Comparison of ENCODE assay signal across 9 cellular contexts in genomic region chr14:74257078-74257987, GRCh38. TPM values are rescaled to one million over a fixed set of nuclear protein-coding genes. Genes with fewer than 3 reads are reported as not detected.
A peak's percentile ranks its signal among the peaks of the same experiment; 100 is the strongest.
DNase-seq lines count a peak whose midpoint lies in the region; ATAC-seq and TF ChIP-seq lines count a peak whose summit lies in the region.
"Had no signal": no experiment of that assay in that cellular context is flagged by ENCODE, and none has a peak within 500 bp of the region (broad histone marks: within the 10 kb centered on the region; RNA-seq: fewer than 3 reads in every experiment).

No MANE protein-coding gene starts in this region.

- H3K36me3 ChIP-seq in CD4-positive, CD25-positive, alpha-beta regulatory T cell (ENCODE audit: control insufficient read depth, insufficient read depth, low read length), result no peaks in the 10 kb centered on the region
- H3K36me3 ChIP-seq in GM23338 (ENCODE audit: insufficient read depth) (no peaks in the 10 kb centered on the region), right lobe of liver (no peaks in the 10 kb centered on the region)

- H3K27ac ChIP-seq in CD4-positive, CD25-positive, alpha-beta regulatory T cell (ENCODE audit: insufficient read depth, low read length, poor library complexity, severe bottlenecking), result no peak overlapping the region
- H3K27ac ChIP-seq in GM23338 (ENCODE audit: low read depth) (no peak overlapping the region), right lobe of liver (no peak overlapping the region)

- H3K27me3 Mint-ChIP-seq in CD4-positive, CD25-positive, alpha-beta regulatory T cell, result peaks cover 52% of the 10 kb centered on the region
- H3K27me3 Mint-ChIP-seq in GM23338 (ENCODE audit: insufficient read depth, low read depth, poor library complexity) (peaks cover 31% of the 10 kb centered on the region), chondrocyte (ENCODE audit: low read depth) (peaks cover 16% of the 10 kb centered on the region)

- H3K4me1 ChIP-seq in CD4-positive, CD25-positive, alpha-beta regulatory T cell (ENCODE audit: control insufficient read depth, insufficient read depth, low read length, poor library complexity, severe bottlenecking), result peaks cover 14% of the 10 kb centered on the region
- H3K4me1 ChIP-seq in GM23338 (ENCODE audit: insufficient read depth) (no peaks in the 10 kb centered on the region), right lobe of liver (peaks cover 0 to 14% (median 4%) of the 10 kb centered on the region in 4 donors)

- H2AFZ ChIP-seq in GM23338, result peak overlapping the region; percentile 99

- H3K4me3 ChIP-seq in CD4-positive, CD25-positive, alpha-beta regulatory T cell (ENCODE audit: low read depth, low read length), result peak overlapping the region; percentile 69
- peak overlapping the region; percentile 93 for H3K4me3 ChIP-seq in GM23338
- H3K4me3 ChIP-seq in right lobe of liver, result peak overlapping the region; percentile 47 to 60 (median 53)

- DNase-seq in CD4-positive, CD25-positive, alpha-beta regulatory T cell, result peak; percentile 45 to 63 (median 61)
- DNase-seq in GM23338 (ENCODE audit: low spot score) (peak; percentile 78), NCI-H146 (lab: John Stamatoyannopoulos, UW) (peak; percentile 45), chondrocyte (ENCODE audit: low spot score) (no peak), right lobe of liver (peak in 2 of 3 donors; percentile 49 to 69), NCI-H1436 treated with DMSO at 0.1 percent for 48 hours (lab: John Stamatoyannopoulos, UW) (no peak)
- DNase-seq in activated CD4-positive, CD25-positive, alpha-beta regulatory T cell treated with anti-CD3 and anti-CD28 coated beads, Interleukin-2, amount 50 U/mL, for 72 hours, result peak; percentile 76
- DNase-seq in stimulated activated CD4-positive, alpha-beta T cell treated with anti-CD3 and anti-CD28 coated beads, Interleukin-4, amount 100 ng/mL, for 24 hours, result peak; percentile 54

- H4K20me1 ChIP-seq in GM23338 (replicated peaks; ENCODE audit: insufficient read depth), result no peaks in the 10 kb centered on the region

- H3K36me3 Mint-ChIP-seq in CD4-positive, CD25-positive, alpha-beta regulatory T cell, result no peaks in the 10 kb centered on the region
- no peaks in the 10 kb centered on the region for H3K36me3 Mint-ChIP-seq in GM23338 (ENCODE audit: low read depth)
- H3K36me3 Mint-ChIP-seq in chondrocyte (ENCODE audit: low read depth), result no peaks in the 10 kb centered on the region

- H3K4me1 Mint-ChIP-seq in CD4-positive, CD25-positive, alpha-beta regulatory T cell, result peaks cover 0 to 14% (median 3%) of the 10 kb centered on the region in 4 donors
- H3K4me1 Mint-ChIP-seq in GM23338, result 0 out of 3 replicates have a peak, but pooled peaks cover 3% of the 10 kb centered on the region
- H3K4me1 Mint-ChIP-seq in chondrocyte (ENCODE audit: low read depth), result no peaks in the 10 kb centered on the region

- intact Hi-C loops in right lobe of liver (cut with DNase I), result no loop called here

- no peaks in the 10 kb centered on the region for H3K27me3 ChIP-seq in CD4-positive, CD25-positive, alpha-beta regulatory T cell (ENCODE audit: control insufficient read depth, insufficient read depth, low read length)
- H3K27me3 ChIP-seq in GM23338 (ENCODE audit: insufficient read depth) (peaks cover 28% of the 10 kb centered on the region), right lobe of liver (no peaks in the 10 kb centered on the region)

- H3K4me2 ChIP-seq in GM23338, result peak overlapping the region; percentile 99

- TF ChIP-seq CTCF in GM23338 (conservative IDR thresholded peaks at IDR 0.05; ENCODE audit: low read depth in 2 of 2) (peak; percentile 72 to 76), chondrocyte (IDR thresholded peaks at IDR 0.05) (peak; percentile 99), right lobe of liver (IDR thresholded peaks at IDR 0.05) (peak; percentile 82 to 98 (median 98))

- H3K9me3 Mint-ChIP-seq in CD4-positive, CD25-positive, alpha-beta regulatory T cell, result peaks cover 0 to under 1% (median 0%) of the 10 kb centered on the region in 7 donors
- no peaks in the 10 kb centered on the region; the same call in 2 of the 3 replicates for H3K9me3 Mint-ChIP-seq in GM23338
- H3K9me3 Mint-ChIP-seq in chondrocyte (ENCODE audit: low read depth), result no peaks in the 10 kb centered on the region

- 1% methylated on average over 15 of the region's 72 CpGs for WGBS in right lobe of liver (ENCODE audit: insufficient coverage, low coverage, low lambda C conversion rate, missing lambda C conversion rate)

- H3F3A ChIP-seq in GM23338 (replicated peaks; ENCODE audit: low read depth), result 0 out of 2 replicates have a peak, but pooled peaks cover 6% of the 10 kb centered on the region

- peak overlapping the region; percentile 82 to 86 (median 84) for H3K4me3 Mint-ChIP-seq in CD4-positive, CD25-positive, alpha-beta regulatory T cell
- H3K4me3 Mint-ChIP-seq in GM23338 (peak overlapping the region; percentile 81), chondrocyte (ENCODE audit: unreplicated experiment) (peak overlapping the region; percentile 73)

- peak overlapping the region in 1 of 3 donors; percentile 76 for H3K27ac Mint-ChIP-seq in CD4-positive, CD25-positive, alpha-beta regulatory T cell
- H3K27ac Mint-ChIP-seq in GM23338 (no peak overlapping the region), chondrocyte (ENCODE audit: unreplicated experiment) (no peak overlapping the region)

- H3K9me3 ChIP-seq in CD4-positive, CD25-positive, alpha-beta regulatory T cell (ENCODE audit: control insufficient read depth in 2 of 2, low read length in 2 of 2), result no peaks in the 10 kb centered on the region
- no peaks in the 10 kb centered on the region for H3K9me3 ChIP-seq in right lobe of liver

- H3K79me2 ChIP-seq in GM23338 (replicated peaks; ENCODE audit: insufficient read depth), result no peaks in the 10 kb centered on the region

- H3K9me2 ChIP-seq in GM23338 (ENCODE audit: insufficient read depth), result no peaks in the 10 kb centered on the region

- peak; percentile 86 to 91 for ATAC-seq in CD4-positive, CD25-positive, alpha-beta regulatory T cell (ENCODE audit: low read depth in 2 of 2)
- ATAC-seq in GM23338 (peak; percentile 69), right lobe of liver (peak; percentile 91 to 98 (median 94))

- no peak for TF ChIP-seq POLR2A in right lobe of liver (IDR thresholded peaks at IDR 0.05)

TF ChIP-seq in GM23338, 12 proteins besides CTCF, POLR2A, EP300 and RAD21 (continues in another document):
- TF ChIP-seq ZNF114 (CRISPR knock-in tag; IDR thresholded peaks at IDR 0.05) (no peak), ZNF331 (CRISPR knock-in tag; IDR thresholded peaks at IDR 0.05; ENCODE audit: low read depth) (no peak), ETS1 (IDR thresholded peaks at IDR 0.05) (no peak), NANOG (IDR thresholded peaks at IDR 0.05; ENCODE audit: borderline replicate concordance) (no peak), REST (IDR thresholded peaks at IDR 0.05; ENCODE audit: unreplicated experiment) (no peak), EZH2phosphoT487 (IDR thresholded peaks at IDR 0.05; ENCODE audit: unreplicated experiment) (no peak), STAT1 (IDR thresholded peaks at IDR 0.05; ENCODE audit: unreplicated experiment) (no peak)

RNA-seq across cellular contexts. Expression of gene VSX2, which starts 18.1 kb away (rescaled TPM):
- total RNA-seq in CD4-positive, CD25-positive, alpha-beta regulatory T cell, result not detected
- under 1 TPM in 1 of 4 donors, not detected in 3; 0.08 TPM for polyA plus RNA-seq in CD4-positive, CD25-positive, alpha-beta regulatory T cell
- total RNA-seq in GM23338 (2014; rRNA removed; shearing (Covaris generic)), result 0.49 and 0.66 TPM in 2 replicates
- 0.35 and 0.52 TPM in 2 replicates for polyA plus RNA-seq in GM23338 (2016; fragmentation: Nextera tagmentation; extraction: Ambion mirVana)
- total RNA-seq in chondrocyte (not detected in 3 replicates), right lobe of liver (not detected)
- total RNA-seq: LHCN-M2 had no signal

RNA-seq across cellular contexts. Expression of gene ABCD4, which starts 45.4 kb away (rescaled TPM):
- 71.4 TPM for total RNA-seq in CD4-positive, CD25-positive, alpha-beta regulatory T cell
- polyA plus RNA-seq in CD4-positive, CD25-positive, alpha-beta regulatory T cell, result 10 to 100 TPM; 21.8 to 30.4 (median 26.5) TPM
- 56.6 and 73.1 TPM in 2 replicates for total RNA-seq in GM23338 (2014; rRNA removed; shearing (Covaris generic))
- 60.5 and 64.6 TPM in 2 replicates for polyA plus RNA-seq in GM23338 (2016; fragmentation: Nextera tagmentation; extraction: Ambion mirVana)
- total RNA-seq in chondrocyte, result 31.0 to 40.9 TPM (median 34.7 TPM) in 3 replicates
- total RNA-seq in right lobe of liver, result 10 to 100 TPM; 20.3 to 39.3 (median 32.2) TPM

Comparison
In these comparisons a context has a peak if more than half of its experiments do, and no peak if none do; other contexts are left out.
1. DNase-seq: peak in CD4-positive, CD25-positive, alpha-beta regulatory T cell (3 of 3), GM23338 (single experiment), NCI-H146 (single experiment), activated CD4-positive, CD25-positive, alpha-beta regulatory T cell treated with anti-CD3 and anti-CD28 coated beads, Interleukin-2, amount 50 U/mL, for 72 hours (single experiment), right lobe of liver (2 of 3) and stimulated activated CD4-positive, alpha-beta T cell treated with anti-CD3 and anti-CD28 coated beads, Interleukin-4, amount 100 ng/mL, for 24 hours (single experiment); none in chondrocyte (single experiment) and NCI-H1436 treated with DMSO at 0.1 percent for 48 hours (single experiment).
2. Peak in every context shown above with its lines, with median percentiles within 50 percentile points of each other: ATAC-seq, H3K4me3 ChIP-seq, H3K4me3 Mint-ChIP-seq and CTCF ChIP-seq.